ENCODE assay signal across 15 cellular contexts in genomic region chr4:14087459-14087858, GRCh38.
DNase-seq lines count a peak whose midpoint lies in the region; ATAC-seq lines count a peak whose summit lies in the region.
"Had no signal": no experiment of that assay in that cellular context is flagged by ENCODE, and none has a peak within 500 bp of the region (broad histone marks: within the 10 kb centered on the region; RNA-seq: fewer than 3 reads in every experiment).

No MANE protein-coding gene starts in this region.

- peak; percentile 68 for ATAC-seq in GM18499 (IDR thresholded peaks at IDR 0.05; ENCODE audit: insufficient read depth, unreplicated experiment)
- ATAC-seq in GM19397 (IDR thresholded peaks at IDR 0.05; ENCODE audit: unreplicated experiment), result peak; percentile 70
- peak; percentile 90 for ATAC-seq in HG02623 (IDR thresholded peaks at IDR 0.05; ENCODE audit: unreplicated experiment)
- ATAC-seq in HG03439 (IDR thresholded peaks at IDR 0.05; ENCODE audit: unreplicated experiment), result peak; percentile 63
- ATAC-seq in HG02973 (IDR thresholded peaks at IDR 0.05; ENCODE audit: unreplicated experiment), result no peak
- ATAC-seq: body of pancreas, left colon had no signal

- DNase-seq in anterior cingulate cortex (lab: John Stamatoyannopoulos, UW), result no peak
- DNase-seq in iPS-NIHi7 (ENCODE audit: extremely low spot score), result no peak
- no peak for DNase-seq in NCI-H524 (lab: John Stamatoyannopoulos, UW)
- DNase-seq: activated naive CD4-positive, alpha-beta T cell; body of pancreas; Caco-2; esophagus squamous epithelium; GF-D8; hippocampal formation; left colon had no signal
